Comparison of ENCODE assay signal across 8 cellular contexts in genomic region chr11:68213135-68213515, GRCh38. TPM values are rescaled to one million over a fixed set of nuclear protein-coding genes. Genes with fewer than 3 reads are reported as not detected.
A peak's percentile ranks its signal among the peaks of the same experiment; 100 is the strongest.
DNase-seq lines count a peak whose midpoint lies in the region; ATAC-seq, FAIRE-seq and TF ChIP-seq lines count a peak whose summit lies in the region.

Gene KMT5B (minus strand): TSS chr11:68213296. CDS start chr11:68190076, 23,220 bp downstream.

- H3K4me3 Mint-ChIP-seq in CD14-positive monocyte: peak within 1 kb of the TSS; percentile 83 to 98

- H3K27me3 Mint-ChIP-seq in CD14-positive monocyte (ENCODE audit: low read depth in 3 of 3): peaks cover 20 to 29% (median 21%) of the 10 kb centered on the region in 3 donors

- H3K27ac Mint-ChIP-seq in CD14-positive monocyte: peak within 1 kb of the TSS; percentile 84 to 94 (median 93)

- H3K9me3 Mint-ChIP-seq in CD14-positive monocyte: peaks cover 0 to 2% (median 0%) of the 10 kb centered on the region in 7 donors

- ATAC-seq in GM21723 (IDR thresholded peaks at IDR 0.05; ENCODE audit: unreplicated experiment) (peak; percentile 7), GM19467 (IDR thresholded peaks at IDR 0.05; ENCODE audit: unreplicated experiment) (no peak)

- peak within 1 kb of the TSS; percentile 70 to 97 (median 81) for H3K4me3 ChIP-seq in transverse colon

- peaks cover 51% of the 10 kb centered on the region for H3K4me1 Mint-ChIP-seq in CD14-positive monocyte

- H3K9me3 ChIP-seq in transverse colon: no peaks in the 10 kb centered on the region

- H3K36me3 Mint-ChIP-seq in CD14-positive monocyte: no peaks in the 10 kb centered on the region

- peaks cover 38 to 61% (median 56%) of the 10 kb centered on the region in 4 donors for H3K4me1 ChIP-seq in transverse colon

- TF ChIP-seq EP300 in transverse colon (IDR thresholded peaks at IDR 0.05; ENCODE audit: low read depth): no peak

- intact Hi-C loops in CD14-positive monocyte (cut with micrococcal nuclease): loop anchor here (5.0 to 10.0 kb wide), 4 partner anchors 59 to 249 kb away; partner anchors contain the start of genes C11orf24 (in 1 of the 2), CHKA (in 1 of the 2), PPP6R3 (in 1 of the 2) and UNC93B1 (in 1 of the 2)
- intact Hi-C loops in transverse colon (cut with DNase I; ENCODE audit: low total_unique reads): loop anchor here (5.0 kb wide), 1 partner anchor 91 kb away; the partner anchor contains the start of gene CHKA

- no peaks in the 10 kb centered on the region for H3K36me3 ChIP-seq in transverse colon

- no peaks in the 10 kb centered on the region for H3K27me3 ChIP-seq in transverse colon

- peak within 1 kb of the TSS; percentile 97 to 99 (median 98) for H3K27ac ChIP-seq in transverse colon

- TF ChIP-seq POLR2A in transverse colon (IDR thresholded peaks at IDR 0.05): no peak

- WGBS in transverse colon (ENCODE audit: low coverage in 1 of 2), 2 donors: 2% methylated on average over 25 of the region's 60 CpGs; no CpG with 5 or more reads in 1 of the 2 donors

- FAIRE-seq in frontal cortex (lab: Jason Lieb, UNC): no peak

- in situ Hi-C loops in transverse colon (cut with MboI; ENCODE audit: low pct_ligation_motif_present in 1 of 4, low pct_unique_long_range_greater_than_20kb in 1 of 4, low sequenced_read_pairs in 3 of 4): no loop called here

- no peak for TF ChIP-seq CTCF in CD14-positive monocyte (IDR thresholded peaks at IDR 0.05)
- TF ChIP-seq CTCF in transverse colon (IDR thresholded peaks at IDR 0.05): no peak

- DNase-seq in CD14-positive monocyte (ENCODE audit: low spot score) (no peak), NCI-H2171 treated with DMSO at 0.1 percent for 48 hours (lab: John Stamatoyannopoulos, UW) (peak; percentile 55), frontal cortex (ENCODE audit: low spot score in 2 of 2) (peak in 1 of 2 donors; percentile 73), occipital lobe (lab: John Stamatoyannopoulos, UW) (no peak), transverse colon (peak; percentile 58)
- DNase-seq in activated T-helper 1 cell treated with anti-CD3 and anti-CD28 coated beads, Interleukin-2, amount 50 U/mL, for 16 hours (ENCODE audit: low read depth in 1 of 2, low spot score in 1 of 2): peak; percentile 33 to 41

RNA-seq across cellular contexts. Expression of gene KMT5B, which starts in this region (rescaled TPM):
- polyA plus RNA-seq in CD14-positive monocyte: 10 to 100 TPM; 12.2 to 22.0 TPM
- 116 TPM for total RNA-seq in frontal cortex
- 139 TPM for total RNA-seq in occipital lobe
- 10 to 100 TPM; 33.4 to 71.4 (median 63.8) TPM for total RNA-seq in transverse colon

Comparison
In these comparisons a context has a peak if more than half of its experiments do, and no peak if none do; other contexts are left out.
1. DNase-seq: peak in NCI-H2171 treated with DMSO at 0.1 percent for 48 hours (single experiment), activated T-helper 1 cell treated with anti-CD3 and anti-CD28 coated beads, Interleukin-2, amount 50 U/mL, for 16 hours (2 of 2) and transverse colon (single experiment); none in CD14-positive monocyte (single experiment) and occipital lobe (single experiment).